Comparison of ENCODE assay signal across 1 cellular context in genomic region chr11:69294621-69295078, GRCh38.
TF ChIP-seq lines count a peak whose summit lies in the region.

No MANE protein-coding gene starts in this region.

TF ChIP-seq in HCT116, 20 proteins besides CTCF, POLR2A, EP300 and RAD21 (continued from another document):
- TF ChIP-seq POLR2AphosphoS5 (IDR thresholded peaks at IDR 0.05; ENCODE audit: low read depth, low read length) (0 out of 2 replicates have a peak, but pooled peaks have one; percentile 40), EZH2phosphoT487 (IDR thresholded peaks at IDR 0.05; ENCODE audit: borderline replicate concordance) (no peak), ELF1 (IDR thresholded peaks at IDR 0.05; ENCODE audit: borderline replicate concordance, low read depth) (no peak), YY1 (IDR thresholded peaks at IDR 0.05; ENCODE audit: extremely low read depth, insufficient replicate concordance, low read depth, low read length) (no peak), ZNF274 (IDR thresholded peaks at IDR 0.05; ENCODE audit: low read depth, low read length) (no peak), CBX3 (IDR thresholded peaks at IDR 0.05; ENCODE audit: low read depth) (no peak), ZFX (IDR thresholded peaks at IDR 0.05) (0 out of 2 replicates have a peak, but pooled peaks have one; percentile 33), SRF (IDR thresholded peaks at IDR 0.05; ENCODE audit: low read depth) (no peak)
- TF ChIP-seq, protein P1, sequence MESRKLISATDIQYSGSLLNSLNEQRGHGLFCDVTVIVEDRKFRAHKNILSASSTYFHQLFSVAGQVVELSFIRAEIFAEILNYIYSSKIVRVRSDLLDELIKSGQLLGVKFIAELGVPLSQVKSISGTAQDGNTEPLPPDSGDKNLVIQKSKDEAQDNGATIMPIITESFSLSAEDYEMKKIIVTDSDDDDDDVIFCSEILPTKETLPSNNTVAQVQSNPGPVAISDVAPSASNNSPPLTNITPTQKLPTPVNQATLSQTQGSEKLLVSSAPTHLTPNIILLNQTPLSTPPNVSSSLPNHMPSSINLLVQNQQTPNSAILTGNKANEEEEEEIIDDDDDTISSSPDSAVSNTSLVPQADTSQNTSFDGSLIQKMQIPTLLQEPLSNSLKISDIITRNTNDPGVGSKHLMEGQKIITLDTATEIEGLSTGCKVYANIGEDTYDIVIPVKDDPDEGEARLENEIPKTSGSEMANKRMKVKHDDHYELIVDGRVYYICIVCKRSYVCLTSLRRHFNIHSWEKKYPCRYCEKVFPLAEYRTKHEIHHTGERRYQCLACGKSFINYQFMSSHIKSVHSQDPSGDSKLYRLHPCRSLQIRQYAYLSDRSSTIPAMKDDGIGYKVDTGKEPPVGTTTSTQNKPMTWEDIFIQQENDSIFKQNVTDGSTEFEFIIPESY (IDR thresholded peaks at IDR 0.05; ENCODE audit: extremely low read depth, insufficient replicate concordance, low read length): no peak
